Comparison of ENCODE assay signal across 1 cellular context in genomic region chr19:4452230-4452990, GRCh38.
TF ChIP-seq lines count a peak whose summit lies in the region.

No MANE protein-coding gene starts in this region.

TF ChIP-seq in GM12878, 131 proteins besides CTCF, POLR2A, EP300 and RAD21:
- TF ChIP-seq PAX5 (IDR thresholded peaks at IDR 0.05; ENCODE audit: borderline replicate concordance, low read depth, low read length) (no peak), EGR1 (IDR thresholded peaks at IDR 0.05; ENCODE audit: borderline replicate concordance in 1 of 2, low read depth in 2 of 2, low read length in 2 of 2) (no peak), ZZZ3 (IDR thresholded peaks at IDR 0.05; ENCODE audit: control insufficient read depth, insufficient read length, low read depth) (no peak), ZBED1 (IDR thresholded peaks at IDR 0.05; ENCODE audit: borderline replicate concordance) (no peak), POLR2AphosphoS5 (IDR thresholded peaks at IDR 0.05; ENCODE audit: low read length) (peak; percentile 36; the same call in 1 of the 2 replicates), LARP7 (IDR thresholded peaks at IDR 0.05) (no peak)
